Comparison of ENCODE assay signal across 24 cellular contexts in genomic region chr2:69700381-69700780, GRCh38. TPM values are rescaled to one million over a fixed set of nuclear protein-coding genes. Genes with fewer than 3 reads are reported as not detected.
A peak's percentile ranks its signal among the peaks of the same experiment; 100 is the strongest.
DNase-seq lines count a peak whose midpoint lies in the region; ATAC-seq, FAIRE-seq and TF ChIP-seq lines count a peak whose summit lies in the region.
"Had no signal": no experiment of that assay in that cellular context is flagged by ENCODE, and none has a peak within 500 bp of the region (broad histone marks: within the 10 kb centered on the region; RNA-seq: fewer than 3 reads in every experiment).

No MANE protein-coding gene starts in this region.

- H3K4me3 Mint-ChIP-seq in MCF 10A (ENCODE audit: unreplicated experiment): no peak overlapping the region
- H3K4me3 Mint-ChIP-seq: B cell; CD4-positive, alpha-beta T cell; CD8-positive, alpha-beta T cell had no signal

- H2AFZ ChIP-seq in PC-3 (ENCODE audit: low read length): no peak overlapping the region

- H3K9ac ChIP-seq in PC-3 (ENCODE audit: low read length): no peak overlapping the region
- H3K9ac ChIP-seq: BLaER1 treated with 17β-estradiol and CSF1 and Interleukin-3, amounts not matched to agents 10 nM and 100 nM had no signal

- H3K27ac Mint-ChIP-seq in MCF 10A (ENCODE audit: low read depth, unreplicated experiment): no peak overlapping the region
- H3K27ac Mint-ChIP-seq: B cell; CD4-positive, alpha-beta T cell; CD8-positive, alpha-beta T cell had no signal

- H4K20me1 ChIP-seq in PC-3 (ENCODE audit: low read length): no peaks in the 10 kb centered on the region
- H4K20me1 ChIP-seq: BLaER1 treated with 17β-estradiol and CSF1 and Interleukin-3, amounts not matched to agents 10 nM and 100 nM had no signal

- H3K27me3 Mint-ChIP-seq in MCF 10A (ENCODE audit: insufficient read depth, unreplicated experiment): no peaks in the 10 kb centered on the region
- H3K27me3 Mint-ChIP-seq: CD4-positive, alpha-beta T cell had no signal

- H3K4me1 ChIP-seq in A549 (peaks cover 12% of the 10 kb centered on the region), PC-3 (ENCODE audit: insufficient read depth, low read length) (peaks cover 20% of the 10 kb centered on the region), left ventricle myocardium inferior (no peaks in the 10 kb centered on the region)

- TF ChIP-seq CTCF in A549 (IDR thresholded peaks at IDR 0.05): no peak
- TF ChIP-seq CTCF in PC-3 (conservative IDR thresholded peaks at IDR 0.05; ENCODE audit: low read depth, low read length): no peak
- no peak for TF ChIP-seq CTCF in epithelial cell of esophagus (IDR thresholded peaks at IDR 0.05; ENCODE audit: insufficient read depth, low read depth, low read length, missing control alignments)
- TF ChIP-seq CTCF in left ventricle myocardium inferior (IDR thresholded peaks at IDR 0.05; ENCODE audit: borderline replicate concordance): no peak
- no peak for TF ChIP-seq CTCF in MCF 10A (IDR thresholded peaks at IDR 0.05; ENCODE audit: unreplicated experiment)

- no peak for TF ChIP-seq POLR2A in A549 (IDR thresholded peaks at IDR 0.05; ENCODE audit: low read length)

- H3K27me3 ChIP-seq in PC-3 (ENCODE audit: low read length) (no peaks in the 10 kb centered on the region), left ventricle myocardium inferior (ENCODE audit: low read depth) (no peaks in the 10 kb centered on the region)
- H3K27me3 ChIP-seq: BLaER1 treated with 17β-estradiol and CSF1 and Interleukin-3, amounts not matched to agents 10 nM and 100 nM had no signal

- TF ChIP-seq EP300 in A549 (IDR thresholded peaks at IDR 0.05): no peak

- WGBS in A549 (ENCODE audit: missing lambda C conversion rate): 87% methylated on average over 5 of the region's 5 CpGs

- H3K36me3 Mint-ChIP-seq in MCF 10A (ENCODE audit: insufficient read depth, unreplicated experiment): no peaks in the 10 kb centered on the region
- H3K36me3 Mint-ChIP-seq: CD8-positive, alpha-beta T cell had no signal

- H3K9me3 ChIP-seq in A549: no peaks in the 10 kb centered on the region
- H3K9me3 ChIP-seq in PC-3 (ENCODE audit: low read length): no peaks in the 10 kb centered on the region
- no peaks in the 10 kb centered on the region for H3K9me3 ChIP-seq in left ventricle myocardium inferior (replicated peaks)
- H3K9me3 ChIP-seq: Caco-2 had no signal

- no peaks in the 10 kb centered on the region for H3K9me3 Mint-ChIP-seq in MCF 10A (ENCODE audit: unreplicated experiment)
- H3K9me3 Mint-ChIP-seq: CD4-positive, alpha-beta T cell; CD8-positive, alpha-beta T cell had no signal

- no peak for FAIRE-seq in A549 (lab: Jason Lieb, UNC)
- FAIRE-seq: A204.1, D721Med, G401.6, GM12891, GM19239 had no signal

- CTCF ChIA-PET in A549 (lab: Yijun Ruan, JAX): interaction anchor here (0.7 to 0.8 kb wide), 2 partner anchors 21 to 92 kb away, joined by 3 read pairs; no protein-coding TSS in a partner anchor
- CTCF ChIA-PET in PC-3 (lab: Charles Lee): no interaction called here
- CTCF ChIA-PET in MCF 10A (lab: Yijun Ruan, JAX): no interaction called here

- H3K36me3 ChIP-seq in PC-3 (ENCODE audit: low read depth, low read length): no peaks in the 10 kb centered on the region
- H3K36me3 ChIP-seq in left ventricle myocardium inferior: no peaks in the 10 kb centered on the region
- H3K36me3 ChIP-seq: BLaER1 treated with 17β-estradiol and CSF1 and Interleukin-3, amounts not matched to agents 10 nM and 100 nM had no signal

- ATAC-seq in A549: no peak
- ATAC-seq in PC-3: peak; percentile 51
- ATAC-seq in esophagus mucosa: peak; percentile 12
- no peak for ATAC-seq in GM19455 (IDR thresholded peaks at IDR 0.05; ENCODE audit: unreplicated experiment)
- ATAC-seq: CD8-positive, alpha-beta T cell had no signal

- H3K27ac ChIP-seq in A549 (no peak overlapping the region), PC-3 (ENCODE audit: low read length) (0 out of 2 replicates have a peak overlapping the region, but pooled peaks have one; percentile 15), left ventricle myocardium inferior (replicated peaks) (no peak overlapping the region)
- H3K27ac ChIP-seq: C4-2B had no signal

- H3K4me2 ChIP-seq in A549: no peak overlapping the region
- H3K4me2 ChIP-seq in PC-3 (ENCODE audit: low read length): 0 out of 2 replicates have a peak overlapping the region, but pooled peaks have one; percentile 30

- H3K4me3 ChIP-seq in A549 (no peak overlapping the region), PC-3 (ENCODE audit: low read length) (no peak overlapping the region), epithelial cell of esophagus (ENCODE audit: low read length) (no peak overlapping the region), left ventricle myocardium inferior (no peak overlapping the region)
- H3K4me3 ChIP-seq: BLaER1 treated with 17β-estradiol and CSF1 and Interleukin-3, amounts not matched to agents 10 nM and 100 nM had no signal

- no TSS peak for BruUV-seq in PC-3 (replicated peaks; lab: Mats Ljungman, UMichigan)
- no TSS peak for BruUV-seq in MCF 10A (replicated peaks; lab: Mats Ljungman, UMichigan)

- no peaks in the 10 kb centered on the region for H3F3A ChIP-seq in PC-3 (ENCODE audit: low read length, unreplicated experiment)

- TF ChIP-seq RAD21 in A549 (conservative IDR thresholded peaks at IDR 0.05 in 1 of 2, IDR thresholded peaks at IDR 0.05 in 1 of 2): no peak

- H3K79me2 ChIP-seq in PC-3 (ENCODE audit: low read length): no peaks in the 10 kb centered on the region

- POLR2A ChIA-PET in A549 (lab: Yijun Ruan, JAX) (no interaction called here), PC-3 (lab: Charles Lee; ENCODE audit: unreplicated experiment) (interaction anchor here (0.7 kb wide), 1 partner anchor 130 kb away, joined by 4 read pairs; no protein-coding TSS in a partner anchor), MCF 10A (lab: Yijun Ruan, JAX) (interaction anchor here (0.6 kb wide), 1 partner anchor 17 kb away, joined by 3 read pairs; no protein-coding TSS in a partner anchor)

- DNase-seq in A549 (ENCODE audit: low read depth in 1 of 2, low spot score in 1 of 2): no peak
- DNase-seq in PC-3: peak; percentile 59
- peak; percentile 51 for DNase-seq in epithelial cell of esophagus (ENCODE audit: low read depth)
- DNase-seq in left ventricle myocardium inferior: no peak
- no peak for DNase-seq in HPDE6-E6E7 (ENCODE audit: extremely low spot score)
- no peak for DNase-seq in MCF 10A (ENCODE audit: unreplicated experiment)
- DNase-seq: 8988T; AML-193; Caco-2; Calu3; CD4-positive, alpha-beta T cell; CD8-positive, alpha-beta T cell; DMS79 treated with DMSO at 0.1 percent for 48 hours; GF-D8 had no signal

- no peaks in the 10 kb centered on the region for H3K9me2 ChIP-seq in PC-3 (replicated peaks; ENCODE audit: low read length)

- intact Hi-C loops in PC-3 (cut with micrococcal nuclease): no loop called here
- intact Hi-C loops in left ventricle myocardium inferior (cut with micrococcal nuclease): loop anchor here (10.0 kb wide), 1 partner anchor 56 kb away; the partner anchor contains the start of gene AAK1
- intact Hi-C loops in MCF 10A (cut with micrococcal nuclease): no loop called here

- H3K4me1 Mint-ChIP-seq in MCF 10A (ENCODE audit: insufficient read depth, unreplicated experiment): peaks cover 13% of the 10 kb centered on the region

TF ChIP-seq in A549, 52 proteins besides CTCF, POLR2A, EP300 and RAD21:
- TF ChIP-seq RARB (CRISPR knock-in tag; IDR thresholded peaks at IDR 0.05) (no peak), ELK1 (IDR thresholded peaks at IDR 0.05; ENCODE audit: low read depth, low read length) (no peak), FOSL2 (IDR thresholded peaks at IDR 0.05) (no peak), FOSL2 (CRISPR knock-in tag; IDR thresholded peaks at IDR 0.05) (peak; percentile 33; the same call in 1 of the 2 replicates), RNF2 (IDR thresholded peaks at IDR 0.05; ENCODE audit: borderline replicate concordance, low read depth) (no peak), NPAS2 (CRISPR knock-in tag; IDR thresholded peaks at IDR 0.05; ENCODE audit: borderline replicate concordance) (no peak), TFCP2L1 (CRISPR knock-in tag; IDR thresholded peaks at IDR 0.05) (no peak), ZC3H11A (IDR thresholded peaks at IDR 0.05) (no peak)
TF ChIP-seq in A549: peak in this region for 1.

RNA-seq across cellular contexts. Expression of gene ANXA4, which starts 41.6 kb away (rescaled TPM):
- polyA plus RNA-seq in A549 (2011; rRNA removed): 341 and 360 TPM in 2 replicates
- 322 and 418 TPM in 2 replicates for polyA plus RNA-seq in A549 (2012; cell fraction: cytosol; rRNA removed)
- polyA plus RNA-seq in A549 (2012; cell fraction: nucleus; rRNA removed): 154 and 191 TPM in 2 replicates
- 514 to 554 TPM (median 521 TPM) in 3 replicates for polyA plus RNA-seq in A549 (2017; fragmentation: RNase III; extraction: RNeasy Plus Mini Kit Qiagen cat#74134 plus additional on column Dnase treatment)
- polyA minus RNA-seq in A549 (2011; rRNA and poly(A)+ RNA removed): 342 and 464 TPM in 2 replicates
- 43.3 and 51.1 TPM in 2 replicates for total RNA-seq in PC-3 (2014; rRNA removed)
- total RNA-seq in esophagus mucosa: 71.8 TPM
- 30.6 TPM for total RNA-seq in left ventricle myocardium inferior
- 79.8 and 82.9 TPM in 2 replicates for total RNA-seq in MCF 10A (2022)

RNA-seq across cellular contexts. Expression of gene AAK1, which starts 56.8 kb away (rescaled TPM):
- polyA plus RNA-seq in A549 (2011; rRNA removed): 25.7 and 26.9 TPM in 2 replicates
- 8.6 and 12.2 TPM in 2 replicates for polyA plus RNA-seq in A549 (2012; cell fraction: cytosol; rRNA removed)
- 11.6 and 12.6 TPM in 2 replicates for polyA plus RNA-seq in A549 (2012; cell fraction: nucleus; rRNA removed)
- polyA plus RNA-seq in A549 (2017; fragmentation: RNase III; extraction: RNeasy Plus Mini Kit Qiagen cat#74134 plus additional on column Dnase treatment): 15.9 to 19.3 TPM (median 15.9 TPM) in 3 replicates
- 29.7 and 39.7 TPM in 2 replicates for polyA minus RNA-seq in A549 (2011; rRNA and poly(A)+ RNA removed)
- total RNA-seq in PC-3 (2014; rRNA removed): 46.8 and 47.9 TPM in 2 replicates
- 26.6 TPM for total RNA-seq in esophagus mucosa
- 133 TPM for total RNA-seq in left ventricle myocardium inferior
- total RNA-seq in MCF 10A (2022): 75.8 and 108 TPM in 2 replicates

Comparison
In these comparisons a context has a peak if more than half of its experiments do, and no peak if none do; other contexts are left out.
1. ATAC-seq: peak in PC-3 (single experiment) and esophagus mucosa (single experiment); none in A549 (0 of 2) and GM19455 (single experiment).
2. DNase-seq: peak in PC-3 (single experiment) and epithelial cell of esophagus (single experiment); none in A549 (0 of 2), left ventricle myocardium inferior (single experiment), HPDE6-E6E7 (single experiment) and MCF 10A (single experiment).